Comparison of ENCODE assay signal across 1 cellular context in the genomic region with DNA sequence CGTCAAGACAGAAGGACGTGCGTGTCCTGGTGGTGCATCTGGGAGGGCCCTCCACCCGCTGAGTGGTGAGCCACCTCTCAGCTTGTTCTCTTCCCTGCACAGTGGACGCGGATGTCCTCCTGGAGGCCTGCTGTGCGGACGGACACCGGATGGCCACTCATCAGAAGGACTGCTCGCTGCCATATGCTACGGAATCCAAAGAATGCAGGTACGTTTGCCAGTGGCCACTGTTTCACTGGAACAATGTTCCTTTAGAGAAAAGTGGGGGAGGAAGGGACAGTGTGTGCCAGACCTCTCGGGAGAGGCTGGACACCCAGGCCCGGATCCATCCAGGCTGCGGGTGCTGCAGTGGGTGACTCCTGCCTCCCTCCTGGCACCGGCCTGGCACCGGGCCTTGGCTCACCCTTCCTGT.
TF ChIP-seq lines count a peak whose summit lies in the region.

No MANE protein-coding gene starts in this region.

TF ChIP-seq in IMR-90, 13 proteins besides CTCF, POLR2A, EP300 and RAD21 (continued from another document):
- TF ChIP-seq, protein P1, sequence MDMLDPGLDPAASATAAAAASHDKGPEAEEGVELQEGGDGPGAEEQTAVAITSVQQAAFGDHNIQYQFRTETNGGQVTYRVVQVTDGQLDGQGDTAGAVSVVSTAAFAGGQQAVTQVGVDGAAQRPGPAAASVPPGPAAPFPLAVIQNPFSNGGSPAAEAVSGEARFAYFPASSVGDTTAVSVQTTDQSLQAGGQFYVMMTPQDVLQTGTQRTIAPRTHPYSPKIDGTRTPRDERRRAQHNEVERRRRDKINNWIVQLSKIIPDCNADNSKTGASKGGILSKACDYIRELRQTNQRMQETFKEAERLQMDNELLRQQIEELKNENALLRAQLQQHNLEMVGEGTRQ (IDR thresholded peaks at IDR 0.05; ENCODE audit: low read depth, low read length), result no peak
- TF ChIP-seq MAZ (IDR thresholded peaks at IDR 0.05; ENCODE audit: borderline replicate concordance, low read depth, low read length) (no peak), MXI1 (IDR thresholded peaks at IDR 0.05; ENCODE audit: borderline replicate concordance, low read depth, low read length) (no peak)
